Comparison of ENCODE assay signal across 24 cellular contexts in the genomic region with DNA sequence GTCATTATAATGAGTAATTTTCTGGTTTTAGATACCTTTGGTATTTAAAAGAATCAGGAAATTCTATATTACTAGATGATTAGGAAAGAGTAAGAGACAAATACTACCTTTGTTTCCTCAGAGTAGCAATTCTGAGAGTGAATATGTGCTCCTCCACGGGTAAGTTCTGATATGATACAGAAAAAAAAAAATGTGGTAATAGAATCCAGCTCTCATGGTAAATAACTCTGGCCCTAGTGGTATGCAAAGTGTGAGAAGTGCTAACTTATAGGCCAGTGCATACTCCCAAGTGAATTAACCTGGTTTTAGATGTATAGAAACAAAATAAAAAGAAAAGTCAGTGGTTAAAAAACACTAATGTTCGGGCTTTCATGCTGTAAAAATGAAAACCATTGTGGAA.
"Had no signal": no experiment of that assay in that cellular context is flagged by ENCODE, and none has a peak within 500 bp of the region (broad histone marks: within the 10 kb centered on the region; RNA-seq: fewer than 3 reads in every experiment).

No MANE protein-coding gene starts in this region.

- H3K27me3 Mint-ChIP-seq: activated CD8-positive, alpha-beta T cell treated with anti-CD3 and anti-CD28 coated beads for 36 hours; activated naive CD4-positive, alpha-beta T cell treated with anti-CD3 and anti-CD28 coated beads, Interleukin-2, amount 10 ng/mL, durations not matched to agents 7 days and 5 days; activated naive CD8-positive, alpha-beta T cell treated with anti-CD3 and anti-CD28 coated beads for 36 hours had no signal

- H3K27ac ChIP-seq: WERI-Rb-1 had no signal

- ATAC-seq: activated CD4-positive, CD25-positive, alpha-beta regulatory T cell treated with anti-CD3 and anti-CD28 coated beads, Interleukin-2, amount 50 U/mL, for 24 hours; activated CD8-positive, alpha-beta T cell treated with anti-CD3 and anti-CD28 coated beads for 36 hours; activated T-cell treated with anti-CD3 and anti-CD28 coated beads, Interleukin-2, amount 50 U/mL, for 72 hours; PC-3 had no signal

- H3K36me3 ChIP-seq: WERI-Rb-1 had no signal

- H3K9me3 Mint-ChIP-seq: activated naive CD4-positive, alpha-beta T cell treated with anti-CD3 and anti-CD28 coated beads, Interleukin-2, amount 10 ng/mL, durations not matched to agents 7 days and 5 days; activated naive CD8-positive, alpha-beta T cell treated with anti-CD3 and anti-CD28 coated beads for 36 hours; activated T-cell treated with anti-CD3 and anti-CD28 coated beads, Interleukin-2, amount 50 U/mL, for 72 hours; activated T-helper 2 cell treated with anti-CD3 and anti-CD28 coated beads, Interferon-gamma antibody, Interleukin-2, Interleukin-4, amounts not matched to agents 10 μg/mL and 5 μg/mL and 100 μg/mL, durations not matched to agents 14 hours and 24 hours and 36 hours had no signal

- H3K4me1 Mint-ChIP-seq: activated naive CD4-positive, alpha-beta T cell treated with anti-CD3 and anti-CD28 coated beads, Interleukin-2, amount 10 ng/mL, durations not matched to agents 7 days and 5 days; activated naive CD8-positive, alpha-beta T cell treated with anti-CD3 and anti-CD28 coated beads for 36 hours had no signal

- H3K36me3 Mint-ChIP-seq: activated naive CD4-positive, alpha-beta T cell treated with anti-CD3 and anti-CD28 coated beads, Interleukin-2, amount 10 ng/mL, durations not matched to agents 7 days and 5 days; activated naive CD8-positive, alpha-beta T cell treated with anti-CD3 and anti-CD28 coated beads for 36 hours had no signal

- H3K4me3 Mint-ChIP-seq: activated CD8-positive, alpha-beta T cell treated with anti-CD3 and anti-CD28 coated beads for 36 hours; activated naive CD4-positive, alpha-beta T cell treated with anti-CD3 and anti-CD28 coated beads, Interleukin-2, amount 10 ng/mL, durations not matched to agents 7 days and 5 days; activated naive CD8-positive, alpha-beta T cell treated with anti-CD3 and anti-CD28 coated beads for 36 hours; activated T-cell treated with anti-CD3 and anti-CD28 coated beads, Interleukin-2, amount 50 U/mL, for 72 hours had no signal

- DNase-seq: activated CD4-positive, alpha-beta T cell treated with anti-CD3 and anti-CD28 coated beads for 4 hours; activated CD8-positive, alpha-beta memory T cell treated with anti-CD3 and anti-CD28 coated beads, Interleukin-2, amount 50 U/mL, for 4 hours; activated CD8-positive, alpha-beta T cell treated with anti-CD3 and anti-CD28 coated beads for 36 hours; activated gamma-delta T cell treated with Interleukin-2 at 50 U/mL for 16 hours; activated naive CD4-positive, alpha-beta T cell treated with anti-CD3 and anti-CD28 coated beads, Interleukin-2, amount 10 ng/mL, durations not matched to agents 7 days and 5 days; activated naive CD8-positive, alpha-beta T cell treated with anti-CD3 and anti-CD28 coated beads for 36 hours; activated T-cell treated with anti-CD3 and anti-CD28 coated beads, Interleukin-2, amount 50 U/mL, for 72 hours; anterior cingulate cortex; central memory CD4-positive, alpha-beta T cell; NCI-H1092; NCI-H1417; NCI-H1930; NCI-H2107; NCI-H2171 treated with DMSO at 0.1 percent for 48 hours; NCI-H345; NCI-H510A; NCI-H69; NK-92 treated with Interleukin-12 subunit alpha and Interleukin-12 subunit beta, amount 100 ng/mL, for 24 hours; PC-3; SHP77 treated with DMSO at 0.1 percent for 48 hours; T-helper 1 cell; WERI-Rb-1 had no signal

- H3K27ac Mint-ChIP-seq: activated CD8-positive, alpha-beta T cell treated with anti-CD3 and anti-CD28 coated beads for 36 hours; activated naive CD4-positive, alpha-beta T cell treated with anti-CD3 and anti-CD28 coated beads, Interleukin-2, amount 10 ng/mL, durations not matched to agents 7 days and 5 days; activated naive CD8-positive, alpha-beta T cell treated with anti-CD3 and anti-CD28 coated beads for 36 hours; activated T-cell treated with anti-CD3 and anti-CD28 coated beads, Interleukin-2, amount 50 U/mL, for 72 hours; activated T-helper 2 cell treated with anti-CD3 and anti-CD28 coated beads, Interferon-gamma antibody, Interleukin-2, Interleukin-4, amounts not matched to agents 10 μg/mL and 5 μg/mL and 100 μg/mL, durations not matched to agents 14 hours and 24 hours and 36 hours had no signal
